In genomic region chr11:76090821-76091220, GRCh38 we compare ENCODE assay signal across 11 cellular contexts.
"Had no signal": no experiment of that assay in that cellular context is flagged by ENCODE, and none has a peak within 500 bp of the region (broad histone marks: within the 10 kb centered on the region; RNA-seq: fewer than 3 reads in every experiment).

No MANE protein-coding gene starts in this region.

- ATAC-seq: GM23338, HCT116 had no signal

- H2AFZ ChIP-seq: GM23248, GM23338 had no signal

- H3K36me3 ChIP-seq: HAP-1 had no signal

- H3K9me3 ChIP-seq: HAP-1 had no signal

- DNase-seq: GM23248, GOT3, H7, H9, HCEC 1CT, HFFc6 had no signal

- FAIRE-seq: H1, H54 had no signal

- H3K9ac ChIP-seq: GM23248 had no signal

- H3K4me2 ChIP-seq: GM23338 had no signal

- H3K4me3 ChIP-seq: GM23248, GM23338, HAP-1 had no signal

- H3K27ac ChIP-seq: GM23248 had no signal
